Comparison of ENCODE assay signal across 14 cellular contexts in the genomic region with DNA sequence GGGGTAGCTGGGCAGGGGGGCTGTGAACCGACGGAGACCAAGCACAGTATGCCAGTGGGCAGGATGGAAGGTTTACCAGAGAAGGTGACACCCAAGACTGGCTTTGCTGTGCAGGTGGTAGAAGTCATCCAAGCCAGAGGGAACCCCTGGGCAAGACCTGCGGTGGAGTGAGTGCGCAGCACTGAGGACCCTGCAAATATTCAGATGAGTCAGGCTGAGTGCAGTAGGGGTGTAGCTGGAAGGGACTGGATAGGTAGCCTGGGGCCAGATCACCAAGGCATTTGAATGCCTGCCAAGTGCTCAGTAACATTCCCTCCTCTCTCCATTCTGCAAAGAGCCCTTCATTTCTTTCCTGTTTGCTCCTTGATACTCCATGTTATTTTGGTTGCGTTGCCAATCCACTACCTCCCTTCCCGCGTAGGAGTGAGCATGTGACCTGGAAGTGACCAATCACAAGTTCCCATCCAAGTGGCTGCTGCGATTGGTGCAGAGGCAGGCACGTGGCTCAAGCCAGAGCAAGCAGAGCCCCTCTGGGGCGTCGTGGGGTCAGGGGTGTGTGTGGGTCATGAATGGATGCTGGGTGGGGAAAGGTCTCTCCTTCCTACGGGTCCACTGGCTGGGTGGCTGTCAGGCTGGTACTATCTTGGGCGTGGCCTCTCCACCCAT.
DNase-seq lines count a peak whose midpoint lies in the region; ATAC-seq and TF ChIP-seq lines count a peak whose summit lies in the region.
"Had no signal": no experiment of that assay in that cellular context is flagged by ENCODE, and none has a peak within 500 bp of the region (broad histone marks: within the 10 kb centered on the region; RNA-seq: fewer than 3 reads in every experiment).

No MANE protein-coding gene starts in this region.

- peaks cover 44% of the 10 kb centered on the region for H3K27me3 Mint-ChIP-seq in endodermal cell (ENCODE audit: insufficient read depth)
- peaks cover 19% of the 10 kb centered on the region for H3K27me3 Mint-ChIP-seq in type B pancreatic cell

- DNase-seq in A172 (ENCODE audit: low spot score) (peak; percentile 41), H4 (ENCODE audit: low spot score) (peak; percentile 36), NT2/D1 (ENCODE audit: low read depth, low spot score) (no peak), endodermal cell (peak; percentile 30), G401 (ENCODE audit: low spot score) (no peak), type B pancreatic cell (ENCODE audit: extremely low spot score, unreplicated experiment) (no peak)
- DNase-seq: GF-D8; lower lobe of right lung; NCI-H82; stimulated activated CD4-positive, alpha-beta T cell treated with anti-CD3 and anti-CD28 coated beads, Interleukin-15, amount 100 ng/mL, for 24 hours had no signal

- TF ChIP-seq CTCF in endodermal cell (conservative IDR thresholded peaks at IDR 0.05) = no peak
- TF ChIP-seq CTCF in type B pancreatic cell (conservative IDR thresholded peaks at IDR 0.05) = no peak

- WGBS in endodermal cell (ENCODE audit: insufficient coverage in 1 of 2, insufficient read length in 1 of 2), 2 experiments = 88 to 94% methylated on average over 5 to 13 of the region's 13 CpGs

- H3K27me3 ChIP-seq in NT2/D1 (ENCODE audit: insufficient read depth, insufficient read length) = no peaks in the 10 kb centered on the region
- H3K27me3 ChIP-seq in endodermal cell (ENCODE audit: control insufficient read depth, insufficient read depth, low read length, poor library complexity, severe bottlenecking) = no peaks in the 10 kb centered on the region
- H3K27me3 ChIP-seq: cardiac muscle cell had no signal

- H3K4me3 ChIP-seq in NT2/D1 (ENCODE audit: insufficient read length, low read depth) (no peak overlapping the region), endodermal cell (ENCODE audit: low read length) (no peak overlapping the region)
- H3K4me3 ChIP-seq: cardiac muscle cell, lower lobe of right lung had no signal

- H3K9me3 Mint-ChIP-seq in endodermal cell = no peaks in the 10 kb centered on the region
- no peaks in the 10 kb centered on the region for H3K9me3 Mint-ChIP-seq in type B pancreatic cell

- H3K36me3 Mint-ChIP-seq in endodermal cell (ENCODE audit: low read depth) (no peaks in the 10 kb centered on the region), type B pancreatic cell (no peaks in the 10 kb centered on the region)

- ATAC-seq in HG03280 (IDR thresholded peaks at IDR 0.05; ENCODE audit: unreplicated experiment) (no peak), GM21390 (IDR thresholded peaks at IDR 0.05; ENCODE audit: unreplicated experiment) (no peak)
- ATAC-seq: lower lobe of right lung, SK-N-SH treated with all-trans-retinoic acid at 6 μM for 48 hours had no signal

- H3K9me3 ChIP-seq in NT2/D1 (ENCODE audit: insufficient read depth, low read length) (no peaks in the 10 kb centered on the region), endodermal cell (ENCODE audit: control insufficient read depth, low read length) (no peaks in the 10 kb centered on the region)
- H3K9me3 ChIP-seq: lower lobe of right lung had no signal

- H3K4me1 ChIP-seq in NT2/D1 (ENCODE audit: insufficient read depth, insufficient read length) = peaks cover 5% of the 10 kb centered on the region
- H3K4me1 ChIP-seq in endodermal cell (ENCODE audit: control insufficient read depth, insufficient read depth, low read length) = no peaks in the 10 kb centered on the region
- H3K4me1 ChIP-seq: lower lobe of right lung had no signal

- H3K4me1 Mint-ChIP-seq in endodermal cell (peaks cover 11% of the 10 kb centered on the region), type B pancreatic cell (ENCODE audit: unreplicated experiment) (peaks cover 8% of the 10 kb centered on the region)

- in situ Hi-C loops in G401 (cut with HindIII; ENCODE audit: low sequenced_read_pairs) = no loop called here

- H3K36me3 ChIP-seq in NT2/D1 (ENCODE audit: insufficient read depth, insufficient read length, low read length) (no peaks in the 10 kb centered on the region), endodermal cell (ENCODE audit: control insufficient read depth, insufficient read depth, low read length) (no peaks in the 10 kb centered on the region)
- H3K36me3 ChIP-seq: cardiac muscle cell, lower lobe of right lung had no signal

- H3K27ac Mint-ChIP-seq in endodermal cell (no peak overlapping the region), type B pancreatic cell (no peak overlapping the region)

- H3K4me3 Mint-ChIP-seq in endodermal cell (no peak overlapping the region), type B pancreatic cell (no peak overlapping the region)

- H3K9ac ChIP-seq in NT2/D1 (ENCODE audit: insufficient read length, low read depth) = peak overlapping the region; percentile 5
- no peak overlapping the region for H3K9ac ChIP-seq in endodermal cell (ENCODE audit: extremely low read depth, low read length, poor library complexity, severe bottlenecking)

- H3K27ac ChIP-seq in endodermal cell (ENCODE audit: low read depth, low read length) = no peak overlapping the region
- H3K27ac ChIP-seq: cardiac muscle cell, lower lobe of right lung had no signal

Comparison
In these comparisons a context has a peak if more than half of its experiments do, and no peak if none do; other contexts are left out.
1. DNase-seq: peak in A172 (single experiment), H4 (single experiment) and endodermal cell (single experiment); none in NT2/D1 (single experiment), G401 (single experiment) and type B pancreatic cell (single experiment).